ENCODE assay signal across 27 cellular contexts in the genomic region with DNA sequence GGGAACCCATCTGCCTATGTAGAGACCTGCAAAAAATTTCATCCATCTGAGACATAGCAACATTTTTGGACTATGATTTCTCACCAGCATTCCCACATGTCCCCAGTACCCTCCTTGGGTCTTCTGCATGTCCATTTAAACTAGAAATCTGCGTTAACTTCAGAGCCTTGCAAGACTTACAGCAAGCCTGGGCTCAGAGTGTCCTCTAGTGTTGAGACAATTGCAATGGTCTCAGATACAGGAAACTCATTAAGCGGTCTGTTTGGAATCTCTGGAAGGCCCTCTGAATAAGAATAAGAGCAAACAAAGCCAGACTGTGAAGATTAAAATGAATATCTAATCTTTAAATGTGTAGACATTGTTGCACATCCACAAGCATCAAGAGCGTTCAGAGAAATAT. TPM values are rescaled to one million over a fixed set of nuclear protein-coding genes. Genes with fewer than 3 reads are reported as not detected.
A peak's percentile ranks its signal among the peaks of the same experiment; 100 is the strongest.
DNase-seq lines count a peak whose midpoint lies in the region; ATAC-seq and TF ChIP-seq lines count a peak whose summit lies in the region.
"Had no signal": no experiment of that assay in that cellular context is flagged by ENCODE, and none has a peak within 500 bp of the region (broad histone marks: within the 10 kb centered on the region; RNA-seq: fewer than 3 reads in every experiment).

No MANE protein-coding gene starts in this region.

- intact Hi-C loops in lower lobe of right lung (cut with DNase I): no loop called here
- intact Hi-C loops in psoas muscle (cut with DNase I): no loop called here
- intact Hi-C loops in esophagus muscularis mucosa (cut with DNase I): no loop called here

- peaks cover 8% of the 10 kb centered on the region for H3K9me3 ChIP-seq in lower lobe of right lung
- peaks cover 3% of the 10 kb centered on the region for H3K9me3 ChIP-seq in psoas muscle
- H3K9me3 ChIP-seq in esophagus muscularis mucosa: peaks cover 0 to 6% (median 2%) of the 10 kb centered on the region in 4 donors
- H3K9me3 ChIP-seq: BE2C, colonic mucosa had no signal

- no peak overlapping the region for H3K4me3 Mint-ChIP-seq in chondrocyte (ENCODE audit: unreplicated experiment)
- H3K4me3 Mint-ChIP-seq: activated CD8-positive, alpha-beta T cell treated with anti-CD3 and anti-CD28 coated beads, Interleukin-2, amount 10 ng/mL, durations not matched to agents 7 days and 5 days; nephron; T-helper 17 cell; type B pancreatic cell had no signal

- H3K4me1 ChIP-seq in lower lobe of right lung: no peaks in the 10 kb centered on the region
- no peaks in the 10 kb centered on the region for H3K4me1 ChIP-seq in psoas muscle
- no peaks in the 10 kb centered on the region for H3K4me1 ChIP-seq in esophagus muscularis mucosa
- H3K4me1 ChIP-seq: BE2C, colonic mucosa, stomach had no signal

- no peak for ATAC-seq in lower lobe of right lung
- no peak for ATAC-seq in psoas muscle
- ATAC-seq: activated CD8-positive, alpha-beta T cell treated with anti-CD3 and anti-CD28 coated beads, Interleukin-2, amount 10 ng/mL, durations not matched to agents 7 days and 5 days had no signal

- peaks cover 39% of the 10 kb centered on the region for H3K27me3 Mint-ChIP-seq in chondrocyte (ENCODE audit: low read depth)

- no peaks in the 10 kb centered on the region for H3K36me3 ChIP-seq in lower lobe of right lung
- no peaks in the 10 kb centered on the region for H3K36me3 ChIP-seq in psoas muscle (ENCODE audit: insufficient read depth in 1 of 2, low read depth in 1 of 2)
- no peaks in the 10 kb centered on the region for H3K36me3 ChIP-seq in esophagus muscularis mucosa
- H3K36me3 ChIP-seq: BE2C, colonic mucosa, stomach had no signal

- TF ChIP-seq EP300 in esophagus muscularis mucosa (IDR thresholded peaks at IDR 0.05): no peak

- H3K36me3 Mint-ChIP-seq in chondrocyte (ENCODE audit: low read depth): no peaks in the 10 kb centered on the region
- H3K36me3 Mint-ChIP-seq: type B pancreatic cell had no signal

- DNase-seq in ELR (ENCODE audit: low read depth) (peak; percentile 27), NCI-H69 (lab: John Stamatoyannopoulos, UW) (peak; percentile 1), chondrocyte (ENCODE audit: low spot score) (no peak), lower lobe of right lung (no peak), hypothalamus (lab: John Stamatoyannopoulos, UW) (no peak), psoas muscle (no peak), SW 1271 (lab: John Stamatoyannopoulos, UW) (no peak), esophagus muscularis mucosa (ENCODE audit: extremely low spot score) (no peak)
- DNase-seq: activated CD4-positive, CD25-positive, alpha-beta regulatory T cell; activated CD8-positive, alpha-beta T cell treated with anti-CD3 and anti-CD28 coated beads, Interleukin-2, amount 10 ng/mL, durations not matched to agents 7 days and 5 days; activated naive CD4-positive, alpha-beta T cell treated with anti-CD3 and anti-CD28 coated beads, Interleukin-2, amount 50 U/mL, for 16 hours; activated T-cell treated with anti-CD3 and anti-CD28 coated beads, Interleukin-2, amount 50 U/mL, for 48 hours; BE2C; colonic mucosa; GDM1; HCEC 1CT; NCI-H1092; NCI-H2081; NCI-H510A; small intestine; stimulated activated CD4-positive, alpha-beta T cell treated with anti-CD3 and anti-CD28 coated beads, Interleukin-2, amount 100 ng/mL, for 48 hours; stomach; T-helper 17 cell had no signal

- peak; percentile 45 for TF ChIP-seq CTCF in chondrocyte (IDR thresholded peaks at IDR 0.05)
- TF ChIP-seq CTCF in lower lobe of right lung (IDR thresholded peaks at IDR 0.05): peak; percentile 12
- TF ChIP-seq CTCF in psoas muscle (IDR thresholded peaks at IDR 0.05): no peak
- no peak for TF ChIP-seq CTCF in esophagus muscularis mucosa (IDR thresholded peaks at IDR 0.05)

- H3K4me1 Mint-ChIP-seq in chondrocyte (ENCODE audit: low read depth): no peaks in the 10 kb centered on the region
- H3K4me1 Mint-ChIP-seq: nephron, T-helper 17 cell had no signal

- H3K27ac ChIP-seq in lower lobe of right lung (no peak overlapping the region), psoas muscle (no peak overlapping the region), esophagus muscularis mucosa (replicated peaks in 1 of 4) (no peak overlapping the region)
- H3K27ac ChIP-seq: colonic mucosa, stomach had no signal

- no peak overlapping the region for H3K27ac Mint-ChIP-seq in chondrocyte (ENCODE audit: unreplicated experiment)
- H3K27ac Mint-ChIP-seq: activated CD8-positive, alpha-beta T cell treated with anti-CD3 and anti-CD28 coated beads, Interleukin-2, amount 10 ng/mL, durations not matched to agents 7 days and 5 days; nephron; progenitor cell of endocrine pancreas; T-helper 17 cell; type B pancreatic cell had no signal

- no peak overlapping the region for H3K4me3 ChIP-seq in lower lobe of right lung
- no peak overlapping the region for H3K4me3 ChIP-seq in psoas muscle
- H3K4me3 ChIP-seq in esophagus muscularis mucosa: no peak overlapping the region
- H3K4me3 ChIP-seq: colonic mucosa, stomach had no signal

- H3K9me3 Mint-ChIP-seq in chondrocyte (ENCODE audit: low read depth): peaks cover 10% of the 10 kb centered on the region

- 48 to 63% (median 55%) methylated on average over 3 of the region's 3 CpGs for WGBS in psoas muscle, 3 donors
- WGBS in esophagus muscularis mucosa: 59% methylated on average over 3 of the region's 3 CpGs

- no peak for TF ChIP-seq POLR2A in esophagus muscularis mucosa (IDR thresholded peaks at IDR 0.05; ENCODE audit: low read depth)

- no peaks in the 10 kb centered on the region for H3K27me3 ChIP-seq in lower lobe of right lung (ENCODE audit: low read depth)
- no peaks in the 10 kb centered on the region for H3K27me3 ChIP-seq in psoas muscle (ENCODE audit: insufficient read depth in 3 of 3, low read length in 2 of 3)
- peaks cover 0 to 10% (median 0%) of the 10 kb centered on the region in 4 donors for H3K27me3 ChIP-seq in esophagus muscularis mucosa
- H3K27me3 ChIP-seq: BE2C, colonic mucosa had no signal

RNA-seq across cellular contexts. Expression of gene PI3, which starts 20.5 kb away (rescaled TPM):
- total RNA-seq in chondrocyte: not detected in 3 replicates
- total RNA-seq in lower lobe of right lung: 9.2 TPM
- under 1 TPM in 2 of 4 donors, not detected in 2; 0.40 to 0.54 TPM for total RNA-seq in psoas muscle
- under 1 TPM; 0.18 to 0.38 (median 0.18) TPM for polyA plus RNA-seq in psoas muscle
- 1 to 10 TPM in 1 of 4 donors, not detected in 3; 1.0 TPM for total RNA-seq in esophagus muscularis mucosa
- total RNA-seq: activated CD8-positive, alpha-beta T cell treated with anti-CD3 and anti-CD28 coated beads, Interleukin-2, amount 10 ng/mL, durations not matched to agents 7 days and 5 days; endothelial cell of umbilical vein; progenitor cell of endocrine pancreas; T-helper 17 cell had no signal
- polyA plus RNA-seq: endothelial cell of umbilical vein had no signal

RNA-seq across cellular contexts. Expression of gene WFDC12, which starts 29.9 kb away (rescaled TPM):
- not detected in 3 replicates for total RNA-seq in chondrocyte
- total RNA-seq in lower lobe of right lung: 3.9 TPM
- total RNA-seq in psoas muscle: not detected
- polyA plus RNA-seq in psoas muscle: not detected
- total RNA-seq in esophagus muscularis mucosa: not detected
- total RNA-seq: activated CD8-positive, alpha-beta T cell treated with anti-CD3 and anti-CD28 coated beads, Interleukin-2, amount 10 ng/mL, durations not matched to agents 7 days and 5 days; colonic mucosa; endothelial cell of umbilical vein; progenitor cell of endocrine pancreas; stomach; T-helper 17 cell had no signal
- polyA plus RNA-seq: endothelial cell of umbilical vein had no signal

RNA-seq across cellular contexts. Expression of gene WFDC5, which starts 39.2 kb away (rescaled TPM):
- total RNA-seq in chondrocyte (not detected in 3 replicates), lower lobe of right lung (1.6 TPM), psoas muscle (not detected), esophagus muscularis mucosa (not detected)
- not detected for polyA plus RNA-seq in psoas muscle
- total RNA-seq: activated CD8-positive, alpha-beta T cell treated with anti-CD3 and anti-CD28 coated beads, Interleukin-2, amount 10 ng/mL, durations not matched to agents 7 days and 5 days; colonic mucosa; endothelial cell of umbilical vein; progenitor cell of endocrine pancreas; stomach; T-helper 17 cell had no signal
- polyA plus RNA-seq: endothelial cell of umbilical vein had no signal

RNA-seq across cellular contexts. Expression of gene SEMG1, which starts 52.6 kb away (rescaled TPM):
- total RNA-seq in chondrocyte (not detected in 3 replicates), lower lobe of right lung (not detected), psoas muscle (not detected), esophagus muscularis mucosa (not detected)
- polyA plus RNA-seq in psoas muscle: not detected
- total RNA-seq: activated CD8-positive, alpha-beta T cell treated with anti-CD3 and anti-CD28 coated beads, Interleukin-2, amount 10 ng/mL, durations not matched to agents 7 days and 5 days; endothelial cell of umbilical vein; progenitor cell of endocrine pancreas; stomach; T-helper 17 cell had no signal
- polyA plus RNA-seq: endothelial cell of umbilical vein, stomach had no signal

RNA-seq across cellular contexts. Expression of gene KCNS1, which starts 53.3 kb away (rescaled TPM):
- total RNA-seq in chondrocyte: 0.55 to 1.1 TPM (median 0.59 TPM) in 3 replicates
- total RNA-seq in lower lobe of right lung: 3.5 TPM
- not detected for total RNA-seq in psoas muscle
- under 1 TPM in 1 of 3 donors, not detected in 2; under 0.01 TPM for polyA plus RNA-seq in psoas muscle
- under 1 TPM in 1 of 4 donors, not detected in 3; 0.17 TPM for total RNA-seq in esophagus muscularis mucosa
- total RNA-seq: stomach, T-helper 17 cell had no signal

Comparison
In these comparisons a context has a peak if more than half of its experiments do, and no peak if none do; other contexts are left out.
1. DNase-seq: peak in ELR (single experiment) and NCI-H69 (single experiment); none in chondrocyte (single experiment), lower lobe of right lung (single experiment), hypothalamus (0 of 51), psoas muscle (0 of 2), SW 1271 (0 of 2) and esophagus muscularis mucosa (single experiment).
2. CTCF ChIP-seq: peak in chondrocyte (single experiment) and lower lobe of right lung (single experiment); none in psoas muscle (single experiment) and esophagus muscularis mucosa (0 of 3).